12 cellular contexts compared by ENCODE assay signal in genomic region chr20:19915111-19915798, GRCh38.
DNase-seq lines count a peak whose midpoint lies in the region; ATAC-seq, FAIRE-seq and TF ChIP-seq lines count a peak whose summit lies in the region.
"Had no signal": no experiment of that assay in that cellular context is flagged by ENCODE, and none has a peak within 500 bp of the region (broad histone marks: within the 10 kb centered on the region; RNA-seq: fewer than 3 reads in every experiment).

No MANE protein-coding gene starts in this region.

- no peaks in the 10 kb centered on the region for H3K9me3 Mint-ChIP-seq in astrocyte (ENCODE audit: unreplicated experiment)
- no peaks in the 10 kb centered on the region for H3K9me3 Mint-ChIP-seq in activated CD4-positive, alpha-beta T cell treated with anti-CD3 and anti-CD28 coated beads for 36 hours (ENCODE audit: low read depth)

- ATAC-seq in left lung: peak; percentile 56
- no peak for ATAC-seq in activated CD4-positive, alpha-beta T cell treated with anti-CD3 and anti-CD28 coated beads for 36 hours

- POLR2A ChIA-PET in activated CD4-positive, alpha-beta T cell treated with anti-CD3 and anti-CD28 coated beads for 36 hours (lab: Charles Lee): no interaction called here

- H3K9me2 ChIP-seq in Karpas-422 (replicated peaks; ENCODE audit: insufficient read depth, low read length): no peaks in the 10 kb centered on the region

- peak overlapping the region; percentile 49 for H3K9ac ChIP-seq in Karpas-422 (ENCODE audit: low read length)
- no peak overlapping the region for H3K9ac ChIP-seq in astrocyte (ENCODE audit: low read length)
- H3K9ac ChIP-seq: KMS-11 had no signal

- H3K79me2 ChIP-seq in Karpas-422 (ENCODE audit: low read length): no peaks in the 10 kb centered on the region
- no peaks in the 10 kb centered on the region for H3K79me2 ChIP-seq in astrocyte (ENCODE audit: insufficient read depth, low read length)

- WGBS in transverse colon (ENCODE audit: low coverage in 1 of 2), 2 donors: 70 to 95% methylated on average over 3 to 6 of the region's 6 CpGs
- WGBS in thyroid gland, 2 donors: 70 to 79% methylated on average over 6 of the region's 6 CpGs

- no peak overlapping the region for H3K4me3 Mint-ChIP-seq in astrocyte (ENCODE audit: unreplicated experiment)
- H3K4me3 Mint-ChIP-seq in activated CD4-positive, alpha-beta T cell treated with anti-CD3 and anti-CD28 coated beads for 36 hours: no peak overlapping the region

- H3K27ac ChIP-seq in Karpas-422 (ENCODE audit: low read length): peak overlapping the region; percentile 74
- H3K27ac ChIP-seq in astrocyte (ENCODE audit: low read depth, low read length): peak overlapping the region; percentile 32
- peak overlapping the region; percentile 39 to 78 for H3K27ac ChIP-seq in left lung
- peak overlapping the region in 3 of 4 donors; percentile 5 to 47 (median 35) for H3K27ac ChIP-seq in transverse colon
- H3K27ac ChIP-seq in thyroid gland: no peak overlapping the region
- H3K27ac ChIP-seq: KMS-11 had no signal

- no peak for TF ChIP-seq CTCF in astrocyte (IDR thresholded peaks at IDR 0.05; ENCODE audit: insufficient read depth, low read depth, low read length)
- TF ChIP-seq CTCF in left lung (IDR thresholded peaks at IDR 0.05): no peak
- no peak for TF ChIP-seq CTCF in transverse colon (IDR thresholded peaks at IDR 0.05)
- no peak for TF ChIP-seq CTCF in thyroid gland (IDR thresholded peaks at IDR 0.05)

- H3K4me1 ChIP-seq in Karpas-422 (ENCODE audit: low read length) (peaks cover 57% of the 10 kb centered on the region), astrocyte (ENCODE audit: insufficient read depth, low read length) (peaks cover 17% of the 10 kb centered on the region), left lung (peaks cover 0 to 86% of the 10 kb centered on the region in 2 donors), transverse colon (peaks cover 0 to 31% (median 3%) of the 10 kb centered on the region in 4 donors), thyroid gland (peaks cover 0 to 25% of the 10 kb centered on the region in 2 donors)

- TF ChIP-seq POLR2A in transverse colon (IDR thresholded peaks at IDR 0.05) (no peak), thyroid gland (IDR thresholded peaks at IDR 0.05) (no peak)

- H3K4me2 ChIP-seq in Karpas-422 (ENCODE audit: low read depth, low read length, poor library complexity, severe bottlenecking): peak overlapping the region; percentile 62
- peak overlapping the region; percentile 16 for H3K4me2 ChIP-seq in astrocyte (ENCODE audit: low read length)
- H3K4me2 ChIP-seq: KMS-11 had no signal

- no peaks in the 10 kb centered on the region for H3K36me3 Mint-ChIP-seq in astrocyte (ENCODE audit: low read depth, unreplicated experiment)
- H3K36me3 Mint-ChIP-seq in activated CD4-positive, alpha-beta T cell treated with anti-CD3 and anti-CD28 coated beads for 36 hours (ENCODE audit: low read depth): no peaks in the 10 kb centered on the region

- intact Hi-C loops in left lung (cut with DNase I): no loop called here
- intact Hi-C loops in transverse colon (cut with DNase I; ENCODE audit: low total_unique reads): no loop called here
- intact Hi-C loops in activated CD4-positive, alpha-beta T cell treated with anti-CD3 and anti-CD28 coated beads for 36 hours (cut with DNase I, micrococcal nuclease): no loop called here
- intact Hi-C loops in thyroid gland (cut with DNase I): no loop called here

- no peaks in the 10 kb centered on the region for H3K27me3 Mint-ChIP-seq in astrocyte (ENCODE audit: low read depth, unreplicated experiment)
- H3K27me3 Mint-ChIP-seq in activated CD4-positive, alpha-beta T cell treated with anti-CD3 and anti-CD28 coated beads for 36 hours: peaks cover 10% of the 10 kb centered on the region

- in situ Hi-C loops in transverse colon (cut with MboI; ENCODE audit: low pct_ligation_motif_present in 1 of 4, low pct_unique_long_range_greater_than_20kb in 1 of 4, low sequenced_read_pairs in 3 of 4): no loop called here

- FAIRE-seq in astrocyte (lab: Jason Lieb, UNC) (no peak), HTR-8/SVneo (lab: Jason Lieb, UNC) (no peak)
- FAIRE-seq: frontal cortex had no signal

- no peak for TF ChIP-seq EP300 in transverse colon (IDR thresholded peaks at IDR 0.05; ENCODE audit: low read depth)

- no peaks in the 10 kb centered on the region for H3K36me3 ChIP-seq in Karpas-422 (ENCODE audit: insufficient read depth, low read length)
- no peaks in the 10 kb centered on the region for H3K36me3 ChIP-seq in astrocyte (ENCODE audit: insufficient read depth, low read length)
- no peaks in the 10 kb centered on the region for H3K36me3 ChIP-seq in left lung
- no peaks in the 10 kb centered on the region for H3K36me3 ChIP-seq in transverse colon
- no peaks in the 10 kb centered on the region for H3K36me3 ChIP-seq in thyroid gland

- H2AFZ ChIP-seq in Karpas-422 (ENCODE audit: low read length): peak overlapping the region; percentile 36; the same call in 1 of the 2 replicates
- H2AFZ ChIP-seq in astrocyte (ENCODE audit: low read depth, low read length): no peak overlapping the region

- peak overlapping the region; percentile 55 for H3K4me3 ChIP-seq in Karpas-422 (ENCODE audit: low read length)
- H3K4me3 ChIP-seq in astrocyte (ENCODE audit: insufficient read depth, low read depth, low read length): no peak overlapping the region
- no peak overlapping the region for H3K4me3 ChIP-seq in left lung
- H3K4me3 ChIP-seq in transverse colon: no peak overlapping the region
- H3K4me3 ChIP-seq in thyroid gland (replicated peaks in 1 of 3): no peak overlapping the region

- H3K9me3 ChIP-seq in Karpas-422 (ENCODE audit: low read length) (no peaks in the 10 kb centered on the region), astrocyte (ENCODE audit: insufficient read depth, low read depth, low read length) (no peaks in the 10 kb centered on the region), left lung (no peaks in the 10 kb centered on the region), transverse colon (no peaks in the 10 kb centered on the region), thyroid gland (no peaks in the 10 kb centered on the region)

- H3K27me3 ChIP-seq in Karpas-422 (ENCODE audit: low read length) (no peaks in the 10 kb centered on the region), astrocyte (ENCODE audit: insufficient read depth, low read length) (no peaks in the 10 kb centered on the region), left lung (no peaks in the 10 kb centered on the region), transverse colon (no peaks in the 10 kb centered on the region), thyroid gland (no peaks in the 10 kb centered on the region)

- CTCF ChIA-PET in activated CD4-positive, alpha-beta T cell treated with anti-CD3 and anti-CD28 coated beads for 36 hours (lab: Charles Lee): no interaction called here

- H3K27ac Mint-ChIP-seq in astrocyte (ENCODE audit: unreplicated experiment): peak overlapping the region; percentile 10
- no peak overlapping the region for H3K27ac Mint-ChIP-seq in activated CD4-positive, alpha-beta T cell treated with anti-CD3 and anti-CD28 coated beads for 36 hours

- H4K20me1 ChIP-seq in Karpas-422 (ENCODE audit: insufficient read depth, low read depth, low read length) (no peaks in the 10 kb centered on the region), astrocyte (ENCODE audit: insufficient read depth, low read length) (no peaks in the 10 kb centered on the region)

- DNase-seq in Karpas-422 (peak; percentile 91), astrocyte (ENCODE audit: low read depth) (no peak), left lung (no peak), transverse colon (no peak), thyroid gland (no peak), HTR-8/SVneo (ENCODE audit: insufficient read length, low spot score) (no peak), iPS-NIHi7 (ENCODE audit: extremely low spot score) (no peak)
- DNase-seq in activated CD4-positive, alpha-beta T cell treated with anti-CD3 and anti-CD28 coated beads for 36 hours: no peak
- DNase-seq: activated CD4-positive, alpha-beta T cell treated with anti-CD3 and anti-CD28 coated beads for 48 hours; anterior cingulate cortex had no signal

- H3K4me1 Mint-ChIP-seq in astrocyte (ENCODE audit: low read depth, unreplicated experiment): peaks cover 25% of the 10 kb centered on the region
- H3K4me1 Mint-ChIP-seq in activated CD4-positive, alpha-beta T cell treated with anti-CD3 and anti-CD28 coated beads for 36 hours: no peaks in the 10 kb centered on the region

Comparison
In these comparisons a context has a peak if more than half of its experiments do, and no peak if none do; other contexts are left out.
1. H3K27ac ChIP-seq: peak in Karpas-422 (single experiment), astrocyte (single experiment), left lung (2 of 2) and transverse colon (3 of 4); none in thyroid gland (0 of 3).